In genomic region chr2:48531141-48531648, GRCh38 we compare ENCODE assay signal across 8 cellular contexts. TPM values are rescaled to one million over a fixed set of nuclear protein-coding genes. Genes with fewer than 3 reads are reported as not detected.
A peak's percentile ranks its signal among the peaks of the same experiment; 100 is the strongest.
DNase-seq lines count a peak whose midpoint lies in the region; ATAC-seq and TF ChIP-seq lines count a peak whose summit lies in the region.

No MANE protein-coding gene starts in this region.

- H3K9me3 ChIP-seq in OCI-LY3 (ENCODE audit: insufficient read depth, low read length) (no peaks in the 10 kb centered on the region), endocrine pancreas (ENCODE audit: control insufficient read depth, low read length) (no peaks in the 10 kb centered on the region), mucosa of descending colon (no peaks in the 10 kb centered on the region), uterus (no peaks in the 10 kb centered on the region)

- H3K9ac ChIP-seq in OCI-LY3 (ENCODE audit: low read length) (no peak overlapping the region), endocrine pancreas (ENCODE audit: control insufficient read depth, insufficient read depth, low read length) (no peak overlapping the region)

- TF ChIP-seq CTCF in OCI-LY3 (IDR thresholded peaks at IDR 0.05; ENCODE audit: low read depth, low read length) = no peak
- TF ChIP-seq CTCF in mucosa of descending colon (IDR thresholded peaks at IDR 0.05) = no peak
- no peak for TF ChIP-seq CTCF in uterus (IDR thresholded peaks at IDR 0.05)

- H3K4me3 ChIP-seq in OCI-LY3 (ENCODE audit: low read length) (peak overlapping the region; percentile 83), endocrine pancreas (ENCODE audit: control insufficient read depth, insufficient read depth, low read length) (peak overlapping the region; percentile 57), mucosa of descending colon (no peak overlapping the region), uterus (peak overlapping the region; percentile 92 to 96)

- intact Hi-C loops in mucosa of descending colon (cut with DNase I, micrococcal nuclease) (no loop called here), uterus (cut with DNase I; ENCODE audit: low total_unique reads) (loop anchor here (10.0 kb wide), 2 partner anchors 54 to 56 kb away; no protein-coding TSS in a partner anchor)

- H3K36me3 ChIP-seq in OCI-LY3 (replicated peaks; ENCODE audit: low read depth, low read length) = no peaks in the 10 kb centered on the region
- H3K36me3 ChIP-seq in endocrine pancreas (ENCODE audit: control insufficient read depth, insufficient read depth, low read length) = no peaks in the 10 kb centered on the region
- no peaks in the 10 kb centered on the region for H3K36me3 ChIP-seq in mucosa of descending colon (ENCODE audit: low read depth)
- no peaks in the 10 kb centered on the region for H3K36me3 ChIP-seq in uterus

- peaks cover 7% of the 10 kb centered on the region for H3K27me3 ChIP-seq in OCI-LY3 (ENCODE audit: low read depth, low read length)
- H3K27me3 ChIP-seq in endocrine pancreas (ENCODE audit: control insufficient read depth, insufficient read depth, low read length) = no peaks in the 10 kb centered on the region
- no peaks in the 10 kb centered on the region for H3K27me3 ChIP-seq in uterus

- peak overlapping the region; percentile 91 for H3K4me2 ChIP-seq in OCI-LY3 (ENCODE audit: low read length)

- peaks cover 9% of the 10 kb centered on the region for H3K4me1 ChIP-seq in OCI-LY3 (ENCODE audit: low read length)
- no peaks in the 10 kb centered on the region for H3K4me1 ChIP-seq in endocrine pancreas (ENCODE audit: control insufficient read depth, insufficient read depth, low read length)
- H3K4me1 ChIP-seq in mucosa of descending colon (ENCODE audit: low read depth) = peaks cover 7% of the 10 kb centered on the region
- H3K4me1 ChIP-seq in uterus = peaks cover 5 to 23% of the 10 kb centered on the region in 2 donors

- no peaks in the 10 kb centered on the region for H4K20me1 ChIP-seq in OCI-LY3 (ENCODE audit: insufficient read depth, low read length)

- in situ Hi-C loops in G401 (cut with HindIII; ENCODE audit: low sequenced_read_pairs) = no loop called here

- H2AFZ ChIP-seq in OCI-LY3 (ENCODE audit: low read depth, low read length) = no peak overlapping the region

- H3K27ac ChIP-seq in OCI-LY3 (ENCODE audit: low read length) = no peak overlapping the region
- H3K27ac ChIP-seq in uterus = peak overlapping the region; percentile 96 to 98

- TF ChIP-seq POLR2A in uterus (IDR thresholded peaks at IDR 0.05) = peak in 1 of 2 donors; percentile 15

- DNase-seq in G401 (ENCODE audit: low spot score) (peak; percentile 49), mucosa of descending colon (peak in 1 of 3 donors; percentile 35), uterus (peak in 1 of 2 donors; percentile 68), NOMO-1 treated with DMSO at 0.1 percent for 48 hours (lab: John Stamatoyannopoulos, UW; ENCODE audit: unreplicated experiment) (no peak), OCI-M2 (lab: John Stamatoyannopoulos, UW; ENCODE audit: unreplicated experiment) (no peak)

- ATAC-seq in mucosa of descending colon (peak; percentile 35), HG02884 (IDR thresholded peaks at IDR 0.05; ENCODE audit: unreplicated experiment) (no peak)

- no peaks in the 10 kb centered on the region for H3K79me2 ChIP-seq in OCI-LY3 (ENCODE audit: low read length)

RNA-seq across cellular contexts. Expression of gene STON1, which starts 1.2 kb away (rescaled TPM):
- 0.43 and 3.1 TPM in 2 replicates for total RNA-seq in G401 (2014; rRNA removed; shearing (Covaris generic))
- total RNA-seq in mucosa of descending colon (100 to 1,000 TPM in 1 of 3 donors, 1 to 10 TPM in 2; 5.5 to 118 (median 6.0) TPM), uterus (10 to 100 TPM; 55.6 to 75.3 (median 65.8) TPM)
